1 cellular context compared by ENCODE assay signal in the genomic region with DNA sequence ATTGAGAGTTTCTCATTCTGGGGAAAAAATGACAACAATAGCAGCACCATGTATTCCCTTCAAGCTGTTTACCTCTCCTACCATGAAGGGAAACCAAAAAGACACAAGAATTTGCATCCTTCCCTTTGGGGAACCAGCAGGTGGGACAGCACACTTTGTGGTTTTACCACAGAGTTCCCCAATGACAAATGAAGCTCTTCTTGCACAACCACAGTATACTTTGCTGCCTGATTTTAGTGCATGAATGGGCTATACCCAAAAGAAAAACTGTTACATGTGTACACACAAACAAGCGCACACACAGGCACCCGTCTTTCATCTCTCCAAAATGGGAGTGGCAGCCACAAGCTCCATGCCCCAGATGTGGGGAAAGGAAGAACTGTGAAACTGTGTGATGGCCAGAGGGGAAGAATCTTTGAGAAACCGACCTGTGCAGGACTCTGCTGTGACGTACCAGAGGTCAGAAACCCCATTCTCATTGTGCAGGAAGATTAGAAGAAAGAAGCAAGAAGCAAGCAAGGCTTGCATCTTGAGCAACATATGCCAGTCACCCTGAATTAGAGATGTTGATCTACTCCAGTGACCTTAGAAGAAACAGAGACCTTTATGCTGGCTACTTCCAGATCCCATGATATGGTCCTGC.
TF ChIP-seq lines count a peak whose summit lies in the region.

No MANE protein-coding gene starts in this region.

TF ChIP-seq in H1, 55 proteins besides CTCF, POLR2A, EP300 and RAD21:
- TF ChIP-seq CREB1 (IDR thresholded peaks at IDR 0.05): no peak
- no peak for TF ChIP-seq MAX (IDR thresholded peaks at IDR 0.05)
- no peak for TF ChIP-seq SAP30 (IDR thresholded peaks at IDR 0.05; ENCODE audit: insufficient read depth, insufficient replicate concordance, low read length)
- TF ChIP-seq NANOG (IDR thresholded peaks at IDR 0.05; ENCODE audit: insufficient read depth, low read depth, low read length, poor library complexity, severe bottlenecking): no peak
- TF ChIP-seq SIRT6 (IDR thresholded peaks at IDR 0.05; ENCODE audit: low read length): no peak
- TF ChIP-seq CTBP2 (IDR thresholded peaks at IDR 0.05; ENCODE audit: borderline replicate concordance, insufficient read depth, insufficient read length, low read length): no peak
